13 cellular contexts compared by ENCODE assay signal in genomic region chr2:162118166-162119031, GRCh38. TPM values are rescaled to one million over a fixed set of nuclear protein-coding genes. Genes with fewer than 3 reads are reported as not detected.
DNase-seq lines count a peak whose midpoint lies in the region; ATAC-seq and TF ChIP-seq lines count a peak whose summit lies in the region.
"Had no signal": no experiment of that assay in that cellular context is flagged by ENCODE, and none has a peak within 500 bp of the region (broad histone marks: within the 10 kb centered on the region; RNA-seq: fewer than 3 reads in every experiment).

No MANE protein-coding gene starts in this region.

- H3K27ac ChIP-seq in right cardiac atrium (ENCODE audit: low read length): peak overlapping the region; percentile 44
- H3K27ac ChIP-seq in thyroid gland: peak overlapping the region in 2 of 3 donors; percentile 41 to 47
- H3K27ac ChIP-seq: WERI-Rb-1 had no signal

- DNase-seq in activated T-cell treated with anti-CD3 and anti-CD28 coated beads, Interleukin-2, amount 50 U/mL, for 72 hours: no peak
- no peak for DNase-seq in activated T-cell treated with anti-CD3 and anti-CD28 coated beads, Interleukin-2, amount 50 U/mL, for 48 hours
- DNase-seq in astrocyte of the hippocampus (ENCODE audit: low read depth, low spot score) (peak; percentile 32), right cardiac atrium (peak in 2 of 3 donors; percentile 37 to 57), thyroid gland (peak; percentile 15 to 67), left colon (no peak), NCI-H82 (lab: John Stamatoyannopoulos, UW) (no peak)
- DNase-seq: AML-193, H9, NCI-H524, WERI-Rb-1 had no signal

- H3K27me3 ChIP-seq in right cardiac atrium (ENCODE audit: control insufficient read depth, insufficient read depth) (no peaks in the 10 kb centered on the region), thyroid gland (no peaks in the 10 kb centered on the region)

- peaks cover 5 to 6% of the 10 kb centered on the region in 2 donors for H3K9me3 Mint-ChIP-seq in activated T-cell treated with anti-CD3 and anti-CD28 coated beads, Interleukin-2, amount 50 U/mL, for 72 hours

- peak overlapping the region; percentile 22 for H3K27ac Mint-ChIP-seq in activated T-cell treated with anti-CD3 and anti-CD28 coated beads, Interleukin-2, amount 50 U/mL, for 72 hours
- H3K27ac Mint-ChIP-seq: activated naive CD8-positive, alpha-beta T cell; H9 had no signal

- TF ChIP-seq CTCF in thyroid gland (IDR thresholded peaks at IDR 0.05): no peak

- peaks cover 6 to 11% of the 10 kb centered on the region in 2 donors for H3K36me3 Mint-ChIP-seq in activated T-cell treated with anti-CD3 and anti-CD28 coated beads, Interleukin-2, amount 50 U/mL, for 72 hours (ENCODE audit: insufficient read depth in 2 of 2)

- H3K4me1 Mint-ChIP-seq in activated T-cell treated with anti-CD3 and anti-CD28 coated beads, Interleukin-2, amount 50 U/mL, for 72 hours (ENCODE audit: low read depth): no peaks in the 10 kb centered on the region

- H3K9me3 ChIP-seq in right cardiac atrium (ENCODE audit: control insufficient read depth, low read length): no peaks in the 10 kb centered on the region
- no peaks in the 10 kb centered on the region for H3K9me3 ChIP-seq in thyroid gland

- no peak for TF ChIP-seq POLR2A in thyroid gland (IDR thresholded peaks at IDR 0.05)

- H3K4me3 ChIP-seq in right cardiac atrium (ENCODE audit: low read length) (no peak overlapping the region), thyroid gland (replicated peaks in 1 of 3) (no peak overlapping the region)

- intact Hi-C loops in right cardiac atrium (cut with DNase I) (no loop called here), thyroid gland (cut with DNase I) (no loop called here), left colon (cut with DNase I, micrococcal nuclease) (no loop called here)

- H3K27me3 Mint-ChIP-seq in activated T-cell treated with anti-CD3 and anti-CD28 coated beads, Interleukin-2, amount 50 U/mL, for 72 hours (ENCODE audit: low read depth): no peaks in the 10 kb centered on the region
- H3K27me3 Mint-ChIP-seq: activated naive CD8-positive, alpha-beta T cell had no signal

- H3K4me1 ChIP-seq in right cardiac atrium (ENCODE audit: control insufficient read depth, insufficient read depth, low read length): peaks cover 4% of the 10 kb centered on the region
- peaks cover 14 to 21% of the 10 kb centered on the region in 2 donors for H3K4me1 ChIP-seq in thyroid gland

- H3K36me3 ChIP-seq in thyroid gland: no peaks in the 10 kb centered on the region
- H3K36me3 ChIP-seq: WERI-Rb-1 had no signal

- WGBS in right cardiac atrium: 44% methylated on average over 7 of the region's 7 CpGs
- WGBS in thyroid gland, 2 donors: 44 to 61% methylated on average over 7 of the region's 7 CpGs

- no peak overlapping the region for H3K4me3 Mint-ChIP-seq in activated T-cell treated with anti-CD3 and anti-CD28 coated beads, Interleukin-2, amount 50 U/mL, for 72 hours
- H3K4me3 Mint-ChIP-seq: activated naive CD8-positive, alpha-beta T cell; H9 had no signal

- no peak for ATAC-seq in activated T-cell treated with anti-CD3 and anti-CD28 coated beads, Interleukin-2, amount 50 U/mL, for 72 hours (replicated peaks in 1 of 2)
- ATAC-seq in right cardiac atrium (peak; percentile 39 to 71), left colon (no peak), GM21423 (IDR thresholded peaks at IDR 0.05; ENCODE audit: unreplicated experiment) (no peak)

RNA-seq across cellular contexts. Expression of gene GCG, which starts 33.6 kb away (rescaled TPM):
- not detected for total RNA-seq in activated T-cell treated with anti-CD3 and anti-CD28 coated beads, Interleukin-2, amount 50 U/mL, for 72 hours
- not detected for total RNA-seq in right cardiac atrium
- polyA plus RNA-seq in right cardiac atrium: not detected
- total RNA-seq in thyroid gland: not detected
- total RNA-seq in left colon: 10 to 100 TPM; 55.2 to 55.9 TPM
- total RNA-seq: H9 had no signal

RNA-seq across cellular contexts. Expression of gene DPP4, which starts 44.4 kb away (rescaled TPM):
- 10 to 100 TPM; 37.6 to 52.9 TPM for total RNA-seq in activated T-cell treated with anti-CD3 and anti-CD28 coated beads, Interleukin-2, amount 50 U/mL, for 72 hours
- total RNA-seq in right cardiac atrium (under 1 TPM; 0.54 to 0.77 (median 0.59) TPM), thyroid gland (10 to 100 TPM in 1 of 4 donors, 1 to 10 TPM in 3; 3.0 to 12.7 (median 4.4) TPM), left colon (10 to 100 TPM; 14.7 to 30.1 TPM)
- polyA plus RNA-seq in right cardiac atrium: 0.52 TPM

Comparison
In these comparisons a context has a peak if more than half of its experiments do, and no peak if none do; other contexts are left out.
1. ATAC-seq: peak in right cardiac atrium (2 of 2); none in activated T-cell treated with anti-CD3 and anti-CD28 coated beads, Interleukin-2, amount 50 U/mL, for 72 hours (0 of 2), left colon (single experiment) and GM21423 (single experiment).
2. DNase-seq: peak in astrocyte of the hippocampus (single experiment), right cardiac atrium (2 of 3) and thyroid gland (2 of 2); none in activated T-cell treated with anti-CD3 and anti-CD28 coated beads, Interleukin-2, amount 50 U/mL, for 72 hours (0 of 2), activated T-cell treated with anti-CD3 and anti-CD28 coated beads, Interleukin-2, amount 50 U/mL, for 48 hours (0 of 2), left colon (0 of 2) and NCI-H82 (single experiment).
3. RNA of gene GCG, which starts 33.6 kb away (total RNA-seq): 55.2 to 55.9 TPM in left colon; not detected in activated T-cell treated with anti-CD3 and anti-CD28 coated beads, Interleukin-2, amount 50 U/mL, for 72 hours, not detected in right cardiac atrium and not detected in thyroid gland; every median in the first group is over 10 times any median in the second.